Comparison of ENCODE assay signal across 31 cellular contexts in genomic region chr22:23742505-23743264, GRCh38. TPM values are rescaled to one million over a fixed set of nuclear protein-coding genes. Genes with fewer than 3 reads are reported as not detected.
A peak's percentile ranks its signal among the peaks of the same experiment; 100 is the strongest.
DNase-seq lines count a peak whose midpoint lies in the region; ATAC-seq, FAIRE-seq and TF ChIP-seq lines count a peak whose summit lies in the region.
"Had no signal": no experiment of that assay in that cellular context is flagged by ENCODE, and none has a peak within 500 bp of the region (broad histone marks: within the 10 kb centered on the region; RNA-seq: fewer than 3 reads in every experiment).

No MANE protein-coding gene starts in this region.

- no peak for TF ChIP-seq CTCF in sigmoid colon (IDR thresholded peaks at IDR 0.05)
- TF ChIP-seq CTCF in D721Med (IDR thresholded peaks at IDR 0.05; ENCODE audit: insufficient read depth, missing control alignments): no peak

- peak overlapping the region in 3 of 4 donors; percentile 1 to 26 (median 14) for H3K27ac ChIP-seq in sigmoid colon
- H3K27ac ChIP-seq in aorta (ENCODE audit: low read depth in 1 of 2, low read length in 2 of 2): no peak overlapping the region
- H3K27ac ChIP-seq: HL-60, right lobe of liver had no signal

- DNase-seq in Right ventricle myocardium inferior (ENCODE audit: missing footprints): peak; percentile 73
- no peak for DNase-seq in cardiac septum (ENCODE audit: low spot score)
- no peak for DNase-seq in left cardiac atrium
- DNase-seq in sigmoid colon: no peak
- no peak for DNase-seq in aorta
- DNase-seq in D721Med (ENCODE audit: insufficient read length, low spot score): no peak
- no peak for DNase-seq in NCI-H526 (lab: John Stamatoyannopoulos, UW)
- DNase-seq: activated B cell treated with CpG ODN at 0.5 μM for 24 hours; activated CD4-positive, alpha-beta T cell treated with anti-CD3 and anti-CD28 coated beads, Interleukin-2, amount 50 U/mL, for 48 hours; activated CD8-positive, alpha-beta memory T cell treated with anti-CD3 and anti-CD28 coated beads, Interleukin-2, amount 50 U/mL, for 48 hours; AML-193; DMS79 treated with DMSO at 0.1 percent for 48 hours; H9; naive thymus-derived CD8-positive, alpha-beta T cell; NCI-H1105 treated with DMSO at 0.1 percent for 48 hours; NCI-H2081 treated with DMSO at 0.1 percent for 48 hours; NCI-H82; PC-3; right lobe of liver; SIG-M5; stimulated activated CD8-positive, alpha-beta memory T cell treated with anti-CD3 and anti-CD28 coated beads, Interleukin-4, amount 100 ng/mL, for 48 hours had no signal

- H3K9me3 ChIP-seq in sigmoid colon (no peaks in the 10 kb centered on the region), aorta (ENCODE audit: control insufficient read depth, low read length) (no peaks in the 10 kb centered on the region)
- H3K9me3 ChIP-seq: ovary, right lobe of liver had no signal

- ATAC-seq in Right ventricle myocardium inferior (peak; percentile 83), left cardiac atrium (peak; percentile 71 to 85), aorta (ENCODE audit: low FRiP score) (peak; percentile 64), GM18861 (IDR thresholded peaks at IDR 0.05; ENCODE audit: unreplicated experiment) (no peak)
- ATAC-seq: activated naive CD4-positive, alpha-beta T cell treated with anti-CD3 and anti-CD28 coated beads, Interleukin-2, amount 50 U/mL, for 72 hours; activated T-helper 17 cell treated with anti-CD3 and anti-CD28 coated beads, Interleukin-2, amount 50 U/mL, for 72 hours; HepG2; naive thymus-derived CD8-positive, alpha-beta T cell; PC-3 had no signal

- TF ChIP-seq EP300 in sigmoid colon (IDR thresholded peaks at IDR 0.05): no peak

- no peaks in the 10 kb centered on the region for H3K27me3 ChIP-seq in sigmoid colon
- no peaks in the 10 kb centered on the region for H3K27me3 ChIP-seq in aorta (ENCODE audit: control insufficient read depth in 1 of 2, insufficient read depth in 2 of 2, low read length in 1 of 2)
- H3K27me3 ChIP-seq: ovary, right lobe of liver had no signal

- no peak for FAIRE-seq in D721Med (lab: Jason Lieb, UNC)
- FAIRE-seq: HepG2 had no signal

- H3K4me1 ChIP-seq in sigmoid colon (no peaks in the 10 kb centered on the region), aorta (ENCODE audit: control insufficient read depth in 1 of 2, insufficient read depth in 2 of 2, low read length in 2 of 2) (no peaks in the 10 kb centered on the region)
- H3K4me1 ChIP-seq: right lobe of liver had no signal

- WGBS in sigmoid colon, 2 donors: 81 to 82% methylated on average over 7 of the region's 7 CpGs
- WGBS in aorta, 2 donors: 42 to 43% methylated on average over 7 of the region's 7 CpGs

- TF ChIP-seq POLR2A in sigmoid colon (IDR thresholded peaks at IDR 0.05): no peak

- intact Hi-C loops in Right ventricle myocardium inferior (cut with DNase I): no loop called here
- intact Hi-C loops in cardiac septum (cut with DNase I): no loop called here
- intact Hi-C loops in left cardiac atrium (cut with DNase I): no loop called here
- intact Hi-C loops in sigmoid colon (cut with DNase I): no loop called here
- intact Hi-C loops in aorta (cut with DNase I): no loop called here

- H3K4me3 ChIP-seq in sigmoid colon (no peak overlapping the region), aorta (ENCODE audit: low read length in 2 of 2) (no peak overlapping the region)
- H3K4me3 ChIP-seq: ovary, right lobe of liver had no signal

- H3K36me3 ChIP-seq in sigmoid colon (peaks cover 16 to 40% (median 18%) of the 10 kb centered on the region in 4 donors), aorta (ENCODE audit: control insufficient read depth in 1 of 2, insufficient read depth in 2 of 2, low read length in 1 of 2) (peaks cover 0 to 2% of the 10 kb centered on the region in 2 donors)
- H3K36me3 ChIP-seq: ovary had no signal

RNA-seq across cellular contexts. Expression of gene ZNF70, which starts 8.2 kb away (rescaled TPM):
- total RNA-seq in Right ventricle myocardium inferior (3.2 TPM), cardiac septum (3.0 TPM), left cardiac atrium (1 to 10 TPM; 4.9 to 5.6 TPM), sigmoid colon (1 to 10 TPM; 2.6 to 5.5 (median 3.0) TPM), aorta (10 to 100 TPM in 1 of 2 donors, 1 to 10 TPM in 1; 9.8 to 14.0 TPM)
- polyA plus RNA-seq in sigmoid colon (1 to 10 TPM in 1 of 3 donors, under 1 TPM in 2; 0.23 to 1.8 (median 0.60) TPM), aorta (1 to 10 TPM; 1.4 to 3.6 TPM)

RNA-seq across cellular contexts. Expression of gene VPREB3, which starts 11.5 kb away (rescaled TPM):
- total RNA-seq in Right ventricle myocardium inferior (0.43 TPM), cardiac septum (2.1 TPM), left cardiac atrium (1 to 10 TPM in 1 of 2 donors, under 1 TPM in 1; 0.53 to 1.3 TPM), sigmoid colon (not detected), aorta (under 1 TPM in 1 of 2 donors, not detected in 1; 0.69 TPM)
- polyA plus RNA-seq in sigmoid colon (10 to 100 TPM in 1 of 3 donors, 1 to 10 TPM in 1, not detected in 1; 2.4 to 65.9 TPM), aorta (not detected)
- total RNA-seq: A172; activated T-helper 17 cell treated with anti-CD3 and anti-CD28 coated beads, Interleukin-2, amount 50 U/mL, for 72 hours; epithelial cell of proximal tubule; fibroblast of villous mesenchyme; HepG2; urinary bladder had no signal
- polyA plus RNA-seq: ovary, urinary bladder had no signal

RNA-seq across cellular contexts. Expression of gene C22orf15, which starts 20.1 kb away (rescaled TPM):
- total RNA-seq in Right ventricle myocardium inferior (not detected), cardiac septum (not detected), left cardiac atrium (not detected), sigmoid colon (under 1 TPM in 1 of 4 donors, not detected in 3; 0.36 TPM), aorta (under 1 TPM in 1 of 2 donors, not detected in 1; 0.69 TPM)
- polyA plus RNA-seq in sigmoid colon (under 1 TPM in 1 of 3 donors, not detected in 2; 0.45 TPM), aorta (under 1 TPM in 1 of 2 donors, not detected in 1; 0.23 TPM)
- total RNA-seq: activated T-helper 17 cell treated with anti-CD3 and anti-CD28 coated beads, Interleukin-2, amount 50 U/mL, for 72 hours; HepG2; PC-3; right lobe of liver had no signal
- polyA plus RNA-seq: HepG2 had no signal

RNA-seq across cellular contexts. Expression of gene CHCHD10, which starts 25.1 kb away (rescaled TPM):
- total RNA-seq in Right ventricle myocardium inferior: 1,642 TPM
- 1,008 TPM for total RNA-seq in cardiac septum
- total RNA-seq in left cardiac atrium: 1,000 to 10,000 TPM in 1 of 2 donors, 100 to 1,000 TPM in 1; 958 to 1,106 TPM
- total RNA-seq in sigmoid colon: 10 to 100 TPM in 3 of 4 donors, 1 to 10 TPM in 1; 5.7 to 51.5 (median 29.1) TPM
- polyA plus RNA-seq in sigmoid colon: 100 to 1,000 TPM; 272 to 336 (median 286) TPM
- 10 to 100 TPM; 30.9 to 41.9 TPM for total RNA-seq in aorta
- 10 to 100 TPM; 58.5 to 68.4 TPM for polyA plus RNA-seq in aorta

RNA-seq across cellular contexts. Expression of gene MMP11, which starts 30.0 kb away (rescaled TPM):
- total RNA-seq in Right ventricle myocardium inferior: 28.0 TPM
- 6.2 TPM for total RNA-seq in cardiac septum
- total RNA-seq in left cardiac atrium: 10 to 100 TPM in 1 of 2 donors, 1 to 10 TPM in 1; 5.6 to 10.0 TPM
- 1 to 10 TPM; 4.6 to 9.9 (median 8.6) TPM for total RNA-seq in sigmoid colon
- 1 to 10 TPM in 1 of 3 donors, under 1 TPM in 1, not detected in 1; 0.60 to 4.4 TPM for polyA plus RNA-seq in sigmoid colon
- total RNA-seq in aorta: 1 to 10 TPM; 1.3 to 3.0 TPM
- polyA plus RNA-seq in aorta: 1 to 10 TPM; 3.5 to 5.1 TPM

Comparison
In these comparisons a context has a peak if more than half of its experiments do, and no peak if none do; other contexts are left out.
1. H3K27ac ChIP-seq: peak in sigmoid colon (3 of 4); none in aorta (0 of 2).